1 cellular context compared by ENCODE assay signal in the genomic region with DNA sequence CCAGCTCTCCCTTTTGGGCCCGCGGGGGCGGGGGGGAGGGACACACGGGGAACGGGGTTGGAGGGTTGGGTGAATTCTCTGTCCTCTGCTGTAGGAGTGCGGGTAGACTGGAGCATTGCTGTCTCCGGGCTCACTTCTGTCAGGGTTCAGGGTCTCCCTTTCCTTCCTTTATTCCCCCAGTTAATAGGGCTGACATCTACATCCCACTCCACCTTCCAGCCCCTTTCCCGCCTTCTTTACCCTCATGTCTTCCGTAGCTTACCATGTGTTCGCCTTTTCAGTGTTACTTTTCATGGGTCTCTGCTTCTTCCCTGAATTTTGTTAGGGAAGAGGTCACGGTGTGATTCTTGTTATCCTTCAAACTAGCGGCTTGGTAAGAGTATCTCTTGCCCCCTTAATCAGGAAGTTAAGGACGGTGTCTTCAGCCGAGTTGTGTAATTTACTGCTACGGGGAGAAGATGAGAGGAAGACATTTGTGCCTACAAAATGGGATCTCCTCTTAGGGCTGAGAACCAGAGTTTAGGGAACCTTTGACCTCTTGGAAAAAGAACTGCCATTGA.
TF ChIP-seq lines count a peak whose summit lies in the region.

No MANE protein-coding gene starts in this region.

TF ChIP-seq in K562, 482 proteins besides CTCF, POLR2A, EP300 and RAD21 (continued from another document and continues in another):
- TF ChIP-seq PBX2 (CRISPR knock-in tag; IDR thresholded peaks at IDR 0.05; ENCODE audit: low read depth) (no peak), PBX2 (tag; conservative IDR thresholded peaks at IDR 0.05; ENCODE audit: low read depth) (0 out of 2 replicates have a peak, but pooled peaks have one; percentile 20), ZNF830 (CRISPR knock-in tag; IDR thresholded peaks at IDR 0.05) (no peak), ZNF24 (IDR thresholded peaks at IDR 0.05) (no peak), TAF1 (IDR thresholded peaks at IDR 0.05; ENCODE audit: control insufficient read depth, extremely low read depth, insufficient read depth, low read length, severe bottlenecking) (no peak), NCOA4 (IDR thresholded peaks at IDR 0.05; ENCODE audit: partially characterized antibody) (no peak), TFE3 (CRISPR knock-in tag; IDR thresholded peaks at IDR 0.05) (no peak), SP1 (CRISPR knock-in tag; IDR thresholded peaks at IDR 0.05) (0 out of 2 replicates have a peak, but pooled peaks have one; percentile 48), REST (CRISPR knock-in tag; IDR thresholded peaks at IDR 0.05; ENCODE audit: low read depth) (no peak), PHTF2 (CRISPR knock-in tag; IDR thresholded peaks at IDR 0.05) (no peak), HDAC6 (IDR thresholded peaks at IDR 0.05; ENCODE audit: low read depth, low read length) (no peak), PHF8 (IDR thresholded peaks at IDR 0.05; ENCODE audit: borderline replicate concordance, low read length) (no peak), POLR2AphosphoS5 (IDR thresholded peaks at IDR 0.05; ENCODE audit: control insufficient read depth, insufficient read depth, low read depth, low read length) (no peak), ZNF436 (CRISPR knock-in tag; IDR thresholded peaks at IDR 0.05) (no peak), ATF1 (CRISPR knock-in tag; IDR thresholded peaks at IDR 0.05) (no peak), ATF1 (tag; IDR thresholded peaks at IDR 0.05) (no peak), JUN (IDR thresholded peaks at IDR 0.05; ENCODE audit: borderline replicate concordance, low read depth, low read length) (no peak), JUN (CRISPR knock-in tag; IDR thresholded peaks at IDR 0.05; ENCODE audit: borderline replicate concordance) (peak; percentile 73; the same call in 1 of the 2 replicates), ZBTB7A (IDR thresholded peaks at IDR 0.05; ENCODE audit: borderline replicate concordance, control insufficient read depth, low read depth, low read length) (no peak), MIER1 (IDR thresholded peaks at IDR 0.05; ENCODE audit: low read depth) (peak; percentile 62; the same call in 1 of the 2 replicates), ZNF384 (IDR thresholded peaks at IDR 0.05; ENCODE audit: low read depth, low read length) (no peak), ZNF512 (tag; IDR thresholded peaks at IDR 0.05) (no peak), SOX6 (IDR thresholded peaks at IDR 0.05) (no peak), TAF7 (tag; IDR thresholded peaks at IDR 0.05) (no peak), POLR3G (IDR thresholded peaks at IDR 0.05; ENCODE audit: extremely low read depth, insufficient read length, insufficient replicate concordance) (no peak), PTBP1 (IDR thresholded peaks at IDR 0.05; ENCODE audit: low read depth, low read length) (no peak)
- TF ChIP-seq, protein P1, sequence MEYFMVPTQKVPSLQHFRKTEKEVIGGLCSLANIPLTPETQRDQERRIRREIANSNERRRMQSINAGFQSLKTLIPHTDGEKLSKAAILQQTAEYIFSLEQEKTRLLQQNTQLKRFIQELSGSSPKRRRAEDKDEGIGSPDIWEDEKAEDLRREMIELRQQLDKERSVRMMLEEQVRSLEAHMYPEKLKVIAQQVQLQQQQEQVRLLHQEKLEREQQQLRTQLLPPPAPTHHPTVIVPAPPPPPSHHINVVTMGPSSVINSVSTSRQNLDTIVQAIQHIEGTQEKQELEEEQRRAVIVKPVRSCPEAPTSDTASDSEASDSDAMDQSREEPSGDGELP (CRISPR knock-in tag; IDR thresholded peaks at IDR 0.05; ENCODE audit: borderline replicate concordance), result no peak
- TF ChIP-seq, protein P2, sequence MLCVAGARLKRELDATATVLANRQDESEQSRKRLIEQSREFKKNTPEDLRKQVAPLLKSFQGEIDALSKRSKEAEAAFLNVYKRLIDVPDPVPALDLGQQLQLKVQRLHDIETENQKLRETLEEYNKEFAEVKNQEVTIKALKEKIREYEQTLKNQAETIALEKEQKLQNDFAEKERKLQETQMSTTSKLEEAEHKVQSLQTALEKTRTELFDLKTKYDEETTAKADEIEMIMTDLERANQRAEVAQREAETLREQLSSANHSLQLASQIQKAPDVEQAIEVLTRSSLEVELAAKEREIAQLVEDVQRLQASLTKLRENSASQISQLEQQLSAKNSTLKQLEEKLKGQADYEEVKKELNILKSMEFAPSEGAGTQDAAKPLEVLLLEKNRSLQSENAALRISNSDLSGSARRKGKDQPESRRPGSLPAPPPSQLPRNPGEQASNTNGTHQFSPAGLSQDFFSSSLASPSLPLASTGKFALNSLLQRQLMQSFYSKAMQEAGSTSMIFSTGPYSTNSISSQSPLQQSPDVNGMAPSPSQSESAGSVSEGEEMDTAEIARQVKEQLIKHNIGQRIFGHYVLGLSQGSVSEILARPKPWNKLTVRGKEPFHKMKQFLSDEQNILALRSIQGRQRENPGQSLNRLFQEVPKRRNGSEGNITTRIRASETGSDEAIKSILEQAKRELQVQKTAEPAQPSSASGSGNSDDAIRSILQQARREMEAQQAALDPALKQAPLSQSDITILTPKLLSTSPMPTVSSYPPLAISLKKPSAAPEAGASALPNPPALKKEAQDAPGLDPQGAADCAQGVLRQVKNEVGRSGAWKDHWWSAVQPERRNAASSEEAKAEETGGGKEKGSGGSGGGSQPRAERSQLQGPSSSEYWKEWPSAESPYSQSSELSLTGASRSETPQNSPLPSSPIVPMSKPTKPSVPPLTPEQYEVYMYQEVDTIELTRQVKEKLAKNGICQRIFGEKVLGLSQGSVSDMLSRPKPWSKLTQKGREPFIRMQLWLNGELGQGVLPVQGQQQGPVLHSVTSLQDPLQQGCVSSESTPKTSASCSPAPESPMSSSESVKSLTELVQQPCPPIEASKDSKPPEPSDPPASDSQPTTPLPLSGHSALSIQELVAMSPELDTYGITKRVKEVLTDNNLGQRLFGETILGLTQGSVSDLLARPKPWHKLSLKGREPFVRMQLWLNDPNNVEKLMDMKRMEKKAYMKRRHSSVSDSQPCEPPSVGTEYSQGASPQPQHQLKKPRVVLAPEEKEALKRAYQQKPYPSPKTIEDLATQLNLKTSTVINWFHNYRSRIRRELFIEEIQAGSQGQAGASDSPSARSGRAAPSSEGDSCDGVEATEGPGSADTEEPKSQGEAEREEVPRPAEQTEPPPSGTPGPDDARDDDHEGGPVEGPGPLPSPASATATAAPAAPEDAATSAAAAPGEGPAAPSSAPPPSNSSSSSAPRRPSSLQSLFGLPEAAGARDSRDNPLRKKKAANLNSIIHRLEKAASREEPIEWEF (CRISPR knock-in tag; IDR thresholded peaks at IDR 0.05), result no peak
- TF ChIP-seq, protein P3, sequence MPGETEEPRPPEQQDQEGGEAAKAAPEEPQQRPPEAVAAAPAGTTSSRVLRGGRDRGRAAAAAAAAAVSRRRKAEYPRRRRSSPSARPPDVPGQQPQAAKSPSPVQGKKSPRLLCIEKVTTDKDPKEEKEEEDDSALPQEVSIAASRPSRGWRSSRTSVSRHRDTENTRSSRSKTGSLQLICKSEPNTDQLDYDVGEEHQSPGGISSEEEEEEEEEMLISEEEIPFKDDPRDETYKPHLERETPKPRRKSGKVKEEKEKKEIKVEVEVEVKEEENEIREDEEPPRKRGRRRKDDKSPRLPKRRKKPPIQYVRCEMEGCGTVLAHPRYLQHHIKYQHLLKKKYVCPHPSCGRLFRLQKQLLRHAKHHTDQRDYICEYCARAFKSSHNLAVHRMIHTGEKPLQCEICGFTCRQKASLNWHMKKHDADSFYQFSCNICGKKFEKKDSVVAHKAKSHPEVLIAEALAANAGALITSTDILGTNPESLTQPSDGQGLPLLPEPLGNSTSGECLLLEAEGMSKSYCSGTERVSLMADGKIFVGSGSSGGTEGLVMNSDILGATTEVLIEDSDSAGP (CRISPR knock-in tag; IDR thresholded peaks at IDR 0.05), result no peak
